Comparison of ENCODE assay signal across 1 cellular context in the genomic region with DNA sequence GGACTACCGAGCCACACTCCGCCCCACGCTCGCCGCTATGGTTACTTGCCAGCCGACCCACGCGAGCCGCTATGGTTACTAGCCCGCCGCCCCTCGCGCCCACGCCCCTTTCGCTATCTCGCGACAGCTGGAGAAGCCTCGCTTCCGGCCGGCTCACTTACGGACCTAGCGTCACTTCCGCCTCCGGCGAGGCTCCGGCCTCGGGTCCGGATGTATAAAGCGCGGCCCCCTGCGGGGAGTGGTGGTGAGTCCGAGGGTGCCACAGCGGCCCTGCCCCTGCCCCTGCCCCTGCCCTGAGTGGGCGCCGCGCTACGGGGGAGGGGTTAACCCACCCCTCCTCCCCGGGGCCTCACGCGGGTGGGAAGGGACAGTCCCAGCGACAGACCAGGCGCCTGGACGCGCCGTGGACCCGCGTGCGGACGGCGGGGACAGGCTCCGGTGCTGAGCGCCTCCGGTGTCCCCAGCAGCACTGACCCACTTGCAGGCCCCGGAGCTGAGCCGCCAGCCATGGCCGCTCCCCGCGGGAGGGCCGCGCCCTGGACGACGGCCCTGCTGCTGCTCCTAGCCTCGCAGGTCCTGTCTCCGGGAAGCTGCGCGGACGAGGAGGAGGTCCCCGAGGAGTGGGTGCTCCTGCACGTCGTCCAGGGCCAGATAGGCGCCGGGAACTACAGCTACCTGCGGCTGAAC.
TF ChIP-seq lines count a peak whose summit lies in the region.

C6orf120 (plus strand) TSS at position 174 of the 687 bp plus-strand sequence; CDS start at position 508, 334 bp downstream.
WDR27 (minus strand) TSS at position 77 of the 687 bp plus-strand sequence. CDS start 13,024 bp downstream, outside the sequence.

TF ChIP-seq in GM23338, 12 proteins besides CTCF, POLR2A, EP300 and RAD21:
- TF ChIP-seq ZNF462 (CRISPR knock-in tag; IDR thresholded peaks at IDR 0.05) (no peak), ZNF331 (CRISPR knock-in tag; IDR thresholded peaks at IDR 0.05; ENCODE audit: low read depth) (no peak), EZH2 (IDR thresholded peaks at IDR 0.05; ENCODE audit: low read depth, unreplicated experiment) (no peak), CREB1 (CRISPR knock-in tag; IDR thresholded peaks at IDR 0.05; ENCODE audit: low read depth) (peak; percentile 87), POLR2AphosphoS5 (IDR thresholded peaks at IDR 0.05; ENCODE audit: low read depth) (peak; percentile 94)
- TF ChIP-seq, protein P1, sequence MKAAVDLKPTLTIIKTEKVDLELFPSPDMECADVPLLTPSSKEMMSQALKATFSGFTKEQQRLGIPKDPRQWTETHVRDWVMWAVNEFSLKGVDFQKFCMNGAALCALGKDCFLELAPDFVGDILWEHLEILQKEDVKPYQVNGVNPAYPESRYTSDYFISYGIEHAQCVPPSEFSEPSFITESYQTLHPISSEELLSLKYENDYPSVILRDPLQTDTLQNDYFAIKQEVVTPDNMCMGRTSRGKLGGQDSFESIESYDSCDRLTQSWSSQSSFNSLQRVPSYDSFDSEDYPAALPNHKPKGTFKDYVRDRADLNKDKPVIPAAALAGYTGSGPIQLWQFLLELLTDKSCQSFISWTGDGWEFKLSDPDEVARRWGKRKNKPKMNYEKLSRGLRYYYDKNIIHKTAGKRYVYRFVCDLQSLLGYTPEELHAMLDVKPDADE (IDR thresholded peaks at IDR 0.05), result peak; percentile 80
